Comparison of ENCODE assay signal across 8 cellular contexts in the genomic region with DNA sequence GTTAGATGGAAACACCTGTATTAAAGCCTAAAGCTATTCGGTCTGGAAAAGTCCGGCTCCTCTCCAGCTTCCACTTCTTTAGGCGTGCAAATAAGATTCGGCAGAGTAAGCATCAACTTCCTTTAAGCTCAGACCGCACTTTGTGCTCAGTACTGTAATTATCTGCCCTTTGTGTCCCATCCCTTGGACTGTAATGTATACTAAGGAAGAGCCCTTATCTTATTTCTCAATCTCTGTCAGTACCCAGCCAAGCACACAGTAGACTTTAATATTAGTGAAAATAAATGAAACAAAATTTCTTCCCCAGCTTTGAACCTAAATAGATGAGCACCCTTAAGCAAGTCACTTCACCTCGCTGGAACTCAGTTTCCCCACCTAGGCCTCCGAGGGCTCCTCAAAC. TPM values are rescaled to one million over a fixed set of nuclear protein-coding genes. Genes with fewer than 3 reads are reported as not detected.
DNase-seq lines count a peak whose midpoint lies in the region; ATAC-seq and TF ChIP-seq lines count a peak whose summit lies in the region.

No MANE protein-coding gene starts in this region.

- peak overlapping the region; percentile 58 for H3K4me3 ChIP-seq in lower leg skin (ENCODE audit: low read depth, poor library complexity, severe bottlenecking)
- H3K4me3 ChIP-seq in tibial artery: peak overlapping the region; percentile 61 to 62

- no peaks in the 10 kb centered on the region for H3K27me3 ChIP-seq in CD4-positive, alpha-beta T cell (ENCODE audit: control insufficient read depth, insufficient read depth, low read length)
- H3K27me3 ChIP-seq in tibial artery: no peaks in the 10 kb centered on the region

- no peaks in the 10 kb centered on the region for H3K9me3 ChIP-seq in CD4-positive, alpha-beta T cell (ENCODE audit: control insufficient read depth, low read length)
- no peaks in the 10 kb centered on the region for H3K9me3 ChIP-seq in tibial artery

- no peaks in the 10 kb centered on the region for H3K36me3 ChIP-seq in tibial artery

- H3K4me1 ChIP-seq in tibial artery: peaks cover 0 to 36% (median 15%) of the 10 kb centered on the region in 4 donors

- H3K9me3 Mint-ChIP-seq in CD4-positive, alpha-beta T cell: no peaks in the 10 kb centered on the region
- H3K9me3 Mint-ChIP-seq in central memory CD8-positive, alpha-beta T cell: no peaks in the 10 kb centered on the region

- TF ChIP-seq CTCF in CD4-positive, alpha-beta T cell (IDR thresholded peaks at IDR 0.05): no peak
- TF ChIP-seq CTCF in lower leg skin (IDR thresholded peaks at IDR 0.05) (no peak), tibial artery (IDR thresholded peaks at IDR 0.05) (no peak)

- peak overlapping the region; percentile 96 for H3K4me3 Mint-ChIP-seq in CD4-positive, alpha-beta T cell
- H3K4me3 Mint-ChIP-seq in central memory CD8-positive, alpha-beta T cell: peak overlapping the region; percentile 95

- POLR2A ChIA-PET in CD4-positive, alpha-beta T cell (lab: Charles Lee): interaction anchor here (0.9 to 4.4 kb wide), 13 partner anchors 8 to 642 kb away, joined by 3 to 127 read pairs (median 6); a partner anchor contains a TSS

- CTCF ChIA-PET in CD4-positive, alpha-beta T cell (lab: Charles Lee): interaction anchor here (0.6 to 3.1 kb wide), 12 partner anchors 11 to 146 kb away, joined by 3 to 35 read pairs (median 4); a partner anchor contains a TSS

- no peaks in the 10 kb centered on the region for H3K27me3 Mint-ChIP-seq in CD4-positive, alpha-beta T cell
- H3K27me3 Mint-ChIP-seq in central memory CD8-positive, alpha-beta T cell: no peaks in the 10 kb centered on the region

- ATAC-seq in CD4-positive, alpha-beta T cell (ENCODE audit: poor library complexity): peak; percentile 9
- peak; percentile 33 for ATAC-seq in GM21528 (IDR thresholded peaks at IDR 0.05; ENCODE audit: low FRiP score, unreplicated experiment)
- ATAC-seq in central memory CD8-positive, alpha-beta T cell (replicated peaks; ENCODE audit: extremely low read depth, poor library complexity, severe bottlenecking): peak; percentile 8

- intact Hi-C loops in CD4-positive, alpha-beta T cell (cut with DNase I, micrococcal nuclease): loop anchor here (2.0 to 10.0 kb wide), 4 partner anchors 49 to 143 kb away; no protein-coding TSS in a partner anchor
- intact Hi-C loops in lower leg skin (cut with DNase I; ENCODE audit: low total_unique reads) (no loop called here), tibial artery (cut with DNase I; ENCODE audit: low total_unique reads) (no loop called here)

- H3K27ac ChIP-seq in CD4-positive, alpha-beta T cell (ENCODE audit: low read depth, low read length): peak overlapping the region; percentile 83
- H3K27ac ChIP-seq in tibial artery: peak overlapping the region; percentile 82 to 85

- no peak for DNase-seq in CD4-positive, alpha-beta T cell
- DNase-seq in NCI-H2227 treated with DMSO at 0.1 percent for 48 hours (lab: John Stamatoyannopoulos, UW): peak; percentile 36
- no peak for DNase-seq in central memory CD8-positive, alpha-beta T cell (ENCODE audit: low spot score in 2 of 2)
- no peak for DNase-seq in lower leg skin (ENCODE audit: low spot score in 2 of 2)
- no peak for DNase-seq in tibial artery
- DNase-seq in ureter (ENCODE audit: low spot score): no peak
- DNase-seq in activated gamma-delta T cell treated with Interleukin-2 at 50 U/mL for 16 hours: no peak

- H3K27ac Mint-ChIP-seq in CD4-positive, alpha-beta T cell: peak overlapping the region; percentile 93
- peak overlapping the region; percentile 97 for H3K27ac Mint-ChIP-seq in central memory CD8-positive, alpha-beta T cell (ENCODE audit: low read depth)

- H3K36me3 Mint-ChIP-seq in CD4-positive, alpha-beta T cell (ENCODE audit: low read depth): peaks cover 47% of the 10 kb centered on the region
- H3K36me3 Mint-ChIP-seq in central memory CD8-positive, alpha-beta T cell (ENCODE audit: insufficient read depth): peaks cover 23% of the 10 kb centered on the region

- 1 to 2% methylated on average over 7 of the region's 7 CpGs for WGBS in lower leg skin, 2 donors

- no peak for TF ChIP-seq POLR2A in lower leg skin (IDR thresholded peaks at IDR 0.05)

- H3K4me1 Mint-ChIP-seq in CD4-positive, alpha-beta T cell (ENCODE audit: low read depth): peaks cover 57% of the 10 kb centered on the region
- peaks cover 43% of the 10 kb centered on the region for H3K4me1 Mint-ChIP-seq in central memory CD8-positive, alpha-beta T cell

RNA-seq across cellular contexts. Expression of a gene that starts 0.5 kb away (rescaled TPM):
- 1 to 10 TPM; 4.9 to 5.0 TPM for total RNA-seq in CD4-positive, alpha-beta T cell
- total RNA-seq in lower leg skin (10 to 100 TPM in 1 of 4 donors, 1 to 10 TPM in 3; 5.0 to 12.0 (median 7.1) TPM), ureter (10.0 TPM)

RNA-seq across cellular contexts. Expression of a gene that starts 26.6 kb away (rescaled TPM):
- total RNA-seq in CD4-positive, alpha-beta T cell: 10 to 100 TPM; 12.7 to 16.8 TPM
- total RNA-seq in lower leg skin (1 to 10 TPM; 4.2 to 9.5 (median 7.0) TPM), ureter (12.3 TPM)

RNA-seq across cellular contexts. Expression of a gene that starts 26.9 kb away (rescaled TPM):
- 10 to 100 TPM; 40.8 to 41.8 TPM for total RNA-seq in CD4-positive, alpha-beta T cell
- total RNA-seq in lower leg skin: 10 to 100 TPM; 18.1 to 21.5 (median 18.3) TPM
- 13.3 TPM for total RNA-seq in ureter

RNA-seq across cellular contexts. Expression of a gene that starts 47.5 kb away (rescaled TPM):
- total RNA-seq in CD4-positive, alpha-beta T cell: 10 to 100 TPM; 11.9 to 12.3 TPM
- total RNA-seq in lower leg skin (10 to 100 TPM; 24.5 to 34.5 (median 26.4) TPM), ureter (30.5 TPM)

Comparison
In these comparisons a context has a peak if more than half of its experiments do, and no peak if none do; other contexts are left out.
1. intact Hi-C loops: an anchor here in CD4-positive, alpha-beta T cell (2.0 to 10.0 kb wide); none called in lower leg skin and tibial artery.